Comparison of ENCODE assay signal across 1 cellular context in the genomic region with DNA sequence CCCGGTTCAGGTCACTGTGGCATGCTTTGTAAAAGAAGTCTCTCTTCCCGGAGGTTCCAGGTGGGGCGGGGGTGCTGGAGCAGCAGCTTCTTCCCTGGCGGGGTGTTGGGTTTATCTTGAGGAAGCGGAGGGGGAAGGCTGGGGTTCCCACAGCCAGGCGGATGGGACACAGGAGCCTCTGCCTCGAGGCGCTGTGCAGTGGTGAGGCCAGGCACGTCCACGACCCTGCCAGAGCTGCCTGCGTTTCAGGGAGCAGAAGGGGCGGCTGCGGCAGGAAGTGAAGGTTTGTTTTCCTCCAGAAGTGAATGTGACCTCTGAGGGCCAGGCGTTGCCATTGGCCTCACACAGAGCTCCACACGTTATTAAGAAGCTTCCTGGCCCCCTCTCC.
TF ChIP-seq lines count a peak whose summit lies in the region.

No MANE protein-coding gene starts in this region.

TF ChIP-seq in GM12878, 131 proteins besides CTCF, POLR2A, EP300 and RAD21 (continued from another document):
- TF ChIP-seq, protein P1, sequence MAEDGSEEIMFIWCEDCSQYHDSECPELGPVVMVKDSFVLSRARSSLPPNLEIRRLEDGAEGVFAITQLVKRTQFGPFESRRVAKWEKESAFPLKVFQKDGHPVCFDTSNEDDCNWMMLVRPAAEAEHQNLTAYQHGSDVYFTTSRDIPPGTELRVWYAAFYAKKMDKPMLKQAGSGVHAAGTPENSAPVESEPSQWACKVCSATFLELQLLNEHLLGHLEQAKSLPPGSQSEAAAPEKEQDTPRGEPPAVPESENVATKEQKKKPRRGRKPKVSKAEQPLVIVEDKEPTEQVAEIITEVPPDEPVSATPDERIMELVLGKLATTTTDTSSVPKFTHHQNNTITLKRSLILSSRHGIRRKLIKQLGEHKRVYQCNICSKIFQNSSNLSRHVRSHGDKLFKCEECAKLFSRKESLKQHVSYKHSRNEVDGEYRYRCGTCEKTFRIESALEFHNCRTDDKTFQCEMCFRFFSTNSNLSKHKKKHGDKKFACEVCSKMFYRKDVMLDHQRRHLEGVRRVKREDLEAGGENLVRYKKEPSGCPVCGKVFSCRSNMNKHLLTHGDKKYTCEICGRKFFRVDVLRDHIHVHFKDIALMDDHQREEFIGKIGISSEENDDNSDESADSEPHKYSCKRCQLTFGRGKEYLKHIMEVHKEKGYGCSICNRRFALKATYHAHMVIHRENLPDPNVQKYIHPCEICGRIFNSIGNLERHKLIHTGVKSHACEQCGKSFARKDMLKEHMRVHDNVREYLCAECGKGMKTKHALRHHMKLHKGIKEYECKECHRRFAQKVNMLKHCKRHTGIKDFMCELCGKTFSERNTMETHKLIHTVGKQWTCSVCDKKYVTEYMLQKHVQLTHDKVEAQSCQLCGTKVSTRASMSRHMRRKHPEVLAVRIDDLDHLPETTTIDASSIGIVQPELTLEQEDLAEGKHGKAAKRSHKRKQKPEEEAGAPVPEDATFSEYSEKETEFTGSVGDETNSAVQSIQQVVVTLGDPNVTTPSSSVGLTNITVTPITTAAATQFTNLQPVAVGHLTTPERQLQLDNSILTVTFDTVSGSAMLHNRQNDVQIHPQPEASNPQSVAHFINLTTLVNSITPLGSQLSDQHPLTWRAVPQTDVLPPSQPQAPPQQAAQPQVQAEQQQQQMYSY (CRISPR knock-in tag; IDR thresholded peaks at IDR 0.05) = no peak
- TF ChIP-seq RUNX3 (IDR thresholded peaks at IDR 0.05; ENCODE audit: low read length) (no peak), FOS (IDR thresholded peaks at IDR 0.05; ENCODE audit: borderline replicate concordance, extremely low read depth, insufficient read length) (no peak), ASH2L (IDR thresholded peaks at IDR 0.05; ENCODE audit: borderline replicate concordance, low read depth) (no peak), POU2F2 (IDR thresholded peaks at IDR 0.05; ENCODE audit: borderline replicate concordance, low read depth, low read length) (no peak), RFX5 (IDR thresholded peaks at IDR 0.05; ENCODE audit: low read depth, low read length) (no peak)
- TF ChIP-seq, protein P2, sequence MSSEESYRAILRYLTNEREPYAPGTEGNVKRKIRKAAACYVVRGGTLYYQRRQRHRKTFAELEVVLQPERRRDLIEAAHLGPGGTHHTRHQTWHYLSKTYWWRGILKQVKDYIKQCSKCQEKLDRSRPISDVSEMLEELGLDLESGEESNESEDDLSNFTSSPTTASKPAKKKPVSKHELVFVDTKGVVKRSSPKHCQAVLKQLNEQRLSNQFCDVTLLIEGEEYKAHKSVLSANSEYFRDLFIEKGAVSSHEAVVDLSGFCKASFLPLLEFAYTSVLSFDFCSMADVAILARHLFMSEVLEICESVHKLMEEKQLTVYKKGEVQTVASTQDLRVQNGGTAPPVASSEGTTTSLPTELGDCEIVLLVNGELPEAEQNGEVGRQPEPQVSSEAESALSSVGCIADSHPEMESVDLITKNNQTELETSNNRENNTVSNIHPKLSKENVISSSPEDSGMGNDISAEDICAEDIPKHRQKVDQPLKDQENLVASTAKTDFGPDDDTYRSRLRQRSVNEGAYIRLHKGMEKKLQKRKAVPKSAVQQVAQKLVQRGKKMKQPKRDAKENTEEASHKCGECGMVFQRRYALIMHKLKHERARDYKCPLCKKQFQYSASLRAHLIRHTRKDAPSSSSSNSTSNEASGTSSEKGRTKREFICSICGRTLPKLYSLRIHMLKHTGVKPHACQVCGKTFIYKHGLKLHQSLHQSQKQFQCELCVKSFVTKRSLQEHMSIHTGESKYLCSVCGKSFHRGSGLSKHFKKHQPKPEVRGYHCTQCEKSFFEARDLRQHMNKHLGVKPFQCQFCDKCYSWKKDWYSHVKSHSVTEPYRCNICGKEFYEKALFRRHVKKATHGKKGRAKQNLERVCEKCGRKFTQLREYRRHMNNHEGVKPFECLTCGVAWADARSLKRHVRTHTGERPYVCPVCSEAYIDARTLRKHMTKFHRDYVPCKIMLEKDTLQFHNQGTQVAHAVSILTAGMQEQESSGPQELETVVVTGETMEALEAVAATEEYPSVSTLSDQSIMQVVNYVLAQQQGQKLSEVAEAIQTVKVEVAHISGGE (CRISPR knock-in tag; IDR thresholded peaks at IDR 0.05) = no peak
- TF ChIP-seq, protein P3, sequence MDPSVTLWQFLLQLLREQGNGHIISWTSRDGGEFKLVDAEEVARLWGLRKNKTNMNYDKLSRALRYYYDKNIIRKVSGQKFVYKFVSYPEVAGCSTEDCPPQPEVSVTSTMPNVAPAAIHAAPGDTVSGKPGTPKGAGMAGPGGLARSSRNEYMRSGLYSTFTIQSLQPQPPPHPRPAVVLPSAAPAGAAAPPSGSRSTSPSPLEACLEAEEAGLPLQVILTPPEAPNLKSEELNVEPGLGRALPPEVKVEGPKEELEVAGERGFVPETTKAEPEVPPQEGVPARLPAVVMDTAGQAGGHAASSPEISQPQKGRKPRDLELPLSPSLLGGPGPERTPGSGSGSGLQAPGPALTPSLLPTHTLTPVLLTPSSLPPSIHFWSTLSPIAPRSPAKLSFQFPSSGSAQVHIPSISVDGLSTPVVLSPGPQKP (IDR thresholded peaks at IDR 0.05; ENCODE audit: low read depth, low read length) = no peak
- TF ChIP-seq, protein P4, sequence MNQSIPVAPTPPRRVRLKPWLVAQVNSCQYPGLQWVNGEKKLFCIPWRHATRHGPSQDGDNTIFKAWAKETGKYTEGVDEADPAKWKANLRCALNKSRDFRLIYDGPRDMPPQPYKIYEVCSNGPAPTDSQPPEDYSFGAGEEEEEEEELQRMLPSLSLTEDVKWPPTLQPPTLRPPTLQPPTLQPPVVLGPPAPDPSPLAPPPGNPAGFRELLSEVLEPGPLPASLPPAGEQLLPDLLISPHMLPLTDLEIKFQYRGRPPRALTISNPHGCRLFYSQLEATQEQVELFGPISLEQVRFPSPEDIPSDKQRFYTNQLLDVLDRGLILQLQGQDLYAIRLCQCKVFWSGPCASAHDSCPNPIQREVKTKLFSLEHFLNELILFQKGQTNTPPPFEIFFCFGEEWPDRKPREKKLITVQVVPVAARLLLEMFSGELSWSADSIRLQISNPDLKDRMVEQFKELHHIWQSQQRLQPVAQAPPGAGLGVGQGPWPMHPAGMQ (IDR thresholded peaks at IDR 0.05; ENCODE audit: borderline replicate concordance) = no peak
- TF ChIP-seq, protein P5, sequence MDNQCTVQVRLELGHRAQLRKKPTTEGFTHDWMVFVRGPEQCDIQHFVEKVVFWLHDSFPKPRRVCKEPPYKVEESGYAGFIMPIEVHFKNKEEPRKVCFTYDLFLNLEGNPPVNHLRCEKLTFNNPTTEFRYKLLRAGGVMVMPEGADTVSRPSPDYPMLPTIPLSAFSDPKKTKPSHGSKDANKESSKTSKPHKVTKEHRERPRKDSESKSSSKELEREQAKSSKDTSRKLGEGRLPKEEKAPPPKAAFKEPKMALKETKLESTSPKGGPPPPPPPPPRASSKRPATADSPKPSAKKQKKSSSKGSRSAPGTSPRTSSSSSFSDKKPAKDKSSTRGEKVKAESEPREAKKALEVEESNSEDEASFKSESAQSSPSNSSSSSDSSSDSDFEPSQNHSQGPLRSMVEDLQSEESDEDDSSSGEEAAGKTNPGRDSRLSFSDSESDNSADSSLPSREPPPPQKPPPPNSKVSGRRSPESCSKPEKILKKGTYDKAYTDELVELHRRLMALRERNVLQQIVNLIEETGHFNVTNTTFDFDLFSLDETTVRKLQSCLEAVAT (IDR thresholded peaks at IDR 0.05) = no peak
- TF ChIP-seq, protein P6, sequence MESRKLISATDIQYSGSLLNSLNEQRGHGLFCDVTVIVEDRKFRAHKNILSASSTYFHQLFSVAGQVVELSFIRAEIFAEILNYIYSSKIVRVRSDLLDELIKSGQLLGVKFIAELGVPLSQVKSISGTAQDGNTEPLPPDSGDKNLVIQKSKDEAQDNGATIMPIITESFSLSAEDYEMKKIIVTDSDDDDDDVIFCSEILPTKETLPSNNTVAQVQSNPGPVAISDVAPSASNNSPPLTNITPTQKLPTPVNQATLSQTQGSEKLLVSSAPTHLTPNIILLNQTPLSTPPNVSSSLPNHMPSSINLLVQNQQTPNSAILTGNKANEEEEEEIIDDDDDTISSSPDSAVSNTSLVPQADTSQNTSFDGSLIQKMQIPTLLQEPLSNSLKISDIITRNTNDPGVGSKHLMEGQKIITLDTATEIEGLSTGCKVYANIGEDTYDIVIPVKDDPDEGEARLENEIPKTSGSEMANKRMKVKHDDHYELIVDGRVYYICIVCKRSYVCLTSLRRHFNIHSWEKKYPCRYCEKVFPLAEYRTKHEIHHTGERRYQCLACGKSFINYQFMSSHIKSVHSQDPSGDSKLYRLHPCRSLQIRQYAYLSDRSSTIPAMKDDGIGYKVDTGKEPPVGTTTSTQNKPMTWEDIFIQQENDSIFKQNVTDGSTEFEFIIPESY (IDR thresholded peaks at IDR 0.05) = no peak
